Comparison of ENCODE assay signal across 9 cellular contexts in the genomic region with DNA sequence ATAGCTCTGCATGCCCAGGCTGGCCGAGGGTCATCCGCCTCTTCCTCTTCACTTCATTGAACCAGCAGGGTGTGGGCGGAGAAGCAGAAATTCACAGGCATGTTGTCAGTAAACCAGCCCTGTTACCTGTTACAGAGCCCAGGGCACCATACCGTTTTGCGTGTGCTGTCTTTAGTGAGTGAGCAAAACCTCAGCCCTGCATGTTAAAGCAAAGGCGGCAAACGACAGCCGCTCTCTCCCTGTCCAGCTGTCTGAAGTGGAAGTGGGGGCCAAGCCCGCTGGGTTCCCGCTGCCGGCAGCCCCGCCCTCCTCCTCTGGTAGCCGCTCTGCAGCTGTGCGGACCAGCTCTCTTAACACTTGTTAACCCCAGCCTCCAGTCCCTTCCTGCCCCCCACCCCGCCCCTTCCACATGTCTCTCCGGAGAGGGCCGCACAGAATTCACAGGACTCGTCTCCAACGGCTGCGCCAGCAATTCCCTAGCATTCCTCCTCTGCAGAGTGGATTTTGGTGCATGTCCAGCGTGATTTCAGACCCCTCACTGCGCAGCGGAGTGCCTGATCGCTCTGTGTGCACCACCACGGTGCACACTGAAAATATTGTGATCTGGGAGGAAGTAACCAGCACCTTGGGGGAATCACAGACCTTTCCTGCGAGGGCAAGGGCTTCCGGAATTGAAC. TPM values are rescaled to one million over a fixed set of nuclear protein-coding genes. Genes with fewer than 3 reads are reported as not detected.
DNase-seq lines count a peak whose midpoint lies in the region; ATAC-seq and TF ChIP-seq lines count a peak whose summit lies in the region.
"Had no signal": no experiment of that assay in that cellular context is flagged by ENCODE, and none has a peak within 500 bp of the region (broad histone marks: within the 10 kb centered on the region; RNA-seq: fewer than 3 reads in every experiment).

No MANE protein-coding gene starts in this region.

- H3K4me3 Mint-ChIP-seq in CD4-positive, alpha-beta T cell: peak overlapping the region; percentile 20
- peak overlapping the region; percentile 64 for H3K4me3 Mint-ChIP-seq in osteocyte (ENCODE audit: unreplicated experiment)

- no peak overlapping the region for H3K27ac Mint-ChIP-seq in CD4-positive, alpha-beta T cell
- peak overlapping the region; percentile 98 for H3K27ac Mint-ChIP-seq in osteocyte (ENCODE audit: unreplicated experiment)

- CTCF ChIA-PET in CD4-positive, alpha-beta T cell (lab: Charles Lee): no interaction called here
- CTCF ChIA-PET in RWPE1 (lab: Yijun Ruan, JAX): interaction anchor here (0.6 kb wide), 1 partner anchor 23 kb away, joined by 3 read pairs; no protein-coding TSS in a partner anchor

- no peaks in the 10 kb centered on the region for H3K27me3 Mint-ChIP-seq in CD4-positive, alpha-beta T cell
- H3K27me3 Mint-ChIP-seq in osteocyte (ENCODE audit: unreplicated experiment): no peaks in the 10 kb centered on the region

- H3K4me1 Mint-ChIP-seq in CD4-positive, alpha-beta T cell (ENCODE audit: low read depth): peaks cover 19% of the 10 kb centered on the region
- peaks cover 52% of the 10 kb centered on the region for H3K4me1 Mint-ChIP-seq in osteocyte (ENCODE audit: unreplicated experiment)

- H3K36me3 Mint-ChIP-seq in CD4-positive, alpha-beta T cell (ENCODE audit: low read depth): no peaks in the 10 kb centered on the region
- H3K36me3 Mint-ChIP-seq in osteocyte (ENCODE audit: unreplicated experiment): no peaks in the 10 kb centered on the region

- ATAC-seq in CD4-positive, alpha-beta T cell (ENCODE audit: poor library complexity): no peak
- ATAC-seq in GM21723 (IDR thresholded peaks at IDR 0.05; ENCODE audit: unreplicated experiment) (no peak), GM18868 (IDR thresholded peaks at IDR 0.05; ENCODE audit: unreplicated experiment) (no peak)

- H3K27ac ChIP-seq in CD4-positive, alpha-beta T cell (ENCODE audit: low read depth, low read length): no peak overlapping the region
- peak overlapping the region; percentile 66 for H3K27ac ChIP-seq in RWPE1

- POLR2A ChIA-PET in CD4-positive, alpha-beta T cell (lab: Charles Lee): no interaction called here
- POLR2A ChIA-PET in RWPE1 (lab: Yijun Ruan, JAX; ENCODE audit: low non-redundant PET): no interaction called here

- no peaks in the 10 kb centered on the region for H3K27me3 ChIP-seq in CD4-positive, alpha-beta T cell (ENCODE audit: control insufficient read depth, insufficient read depth, low read length)

- intact Hi-C loops in CD4-positive, alpha-beta T cell (cut with DNase I, micrococcal nuclease): no loop called here

- TF ChIP-seq CTCF in CD4-positive, alpha-beta T cell (IDR thresholded peaks at IDR 0.05): no peak
- TF ChIP-seq CTCF in RWPE1 (conservative IDR thresholded peaks at IDR 0.05; ENCODE audit: low read depth) (no peak), osteocyte (IDR thresholded peaks at IDR 0.05) (no peak)

- no peaks in the 10 kb centered on the region for H3K9me3 ChIP-seq in CD4-positive, alpha-beta T cell (ENCODE audit: control insufficient read depth, low read length)

- H3K9me3 Mint-ChIP-seq in CD4-positive, alpha-beta T cell: no peaks in the 10 kb centered on the region
- no peaks in the 10 kb centered on the region for H3K9me3 Mint-ChIP-seq in osteocyte (ENCODE audit: unreplicated experiment)

- no peak for DNase-seq in CD4-positive, alpha-beta T cell
- peak; percentile 20 for DNase-seq in RWPE1 (ENCODE audit: low spot score)
- DNase-seq in globus pallidus (ENCODE audit: low spot score): peak; percentile 61
- peak; percentile 91 for DNase-seq in osteocyte (ENCODE audit: extremely low spot score, unreplicated experiment)
- no peak for DNase-seq in inferior parietal cortex (ENCODE audit: extremely low spot score)
- DNase-seq in activated naive CD4-positive, alpha-beta T cell treated with Interleukin-2 at 50 U/mL for 16 hours: no peak

RNA-seq across cellular contexts. Expression of a gene that starts 12.7 kb away (rescaled TPM):
- 10 to 100 TPM; 13.7 to 19.0 TPM for total RNA-seq in CD4-positive, alpha-beta T cell
- 12.4 and 13.2 TPM in 2 replicates for total RNA-seq in osteocyte

RNA-seq across cellular contexts. Expression of a gene that starts 34.0 kb away (rescaled TPM):
- total RNA-seq in CD4-positive, alpha-beta T cell: 10 to 100 TPM; 11.8 to 12.2 TPM
- 24.0 and 25.7 TPM in 2 replicates for total RNA-seq in osteocyte

RNA-seq across cellular contexts. Expression of a gene that starts 36.8 kb away (rescaled TPM):
- total RNA-seq in CD4-positive, alpha-beta T cell: under 1 TPM; 0.25 to 0.27 TPM
- 4.7 and 5.9 TPM in 2 replicates for total RNA-seq in osteocyte

RNA-seq across cellular contexts. Expression of a gene that starts 42.9 kb away (rescaled TPM):
- not detected for total RNA-seq in CD4-positive, alpha-beta T cell
- 17.0 and 18.7 TPM in 2 replicates for total RNA-seq in osteocyte
- total RNA-seq: pulmonary artery endothelial cell had no signal

Comparison
In these comparisons a context has a peak if more than half of its experiments do, and no peak if none do; other contexts are left out.
1. DNase-seq: peak in RWPE1 (single experiment), globus pallidus (single experiment) and osteocyte (single experiment); none in CD4-positive, alpha-beta T cell (0 of 10), inferior parietal cortex (single experiment) and activated naive CD4-positive, alpha-beta T cell treated with Interleukin-2 at 50 U/mL for 16 hours (single experiment).